In the genomic region with DNA sequence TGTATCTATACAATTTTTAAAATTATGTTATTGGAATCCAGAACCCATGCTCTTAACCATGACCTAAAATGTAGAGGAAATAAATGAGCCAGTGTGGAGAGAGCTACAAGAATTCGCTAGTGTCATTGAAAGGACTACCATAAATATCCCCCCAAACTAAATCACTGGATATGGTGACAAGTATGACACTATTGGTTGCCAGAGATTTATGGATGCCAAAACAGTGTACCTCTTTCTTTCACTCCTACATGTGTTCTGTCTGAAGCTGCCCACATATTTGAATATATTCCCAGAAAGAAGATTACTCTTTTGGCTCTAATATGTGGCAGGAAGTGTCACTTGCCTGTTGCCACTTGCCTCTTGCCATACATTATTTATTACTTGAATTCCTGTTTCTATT, we compare ENCODE assay signal across 22 cellular contexts.
DNase-seq lines count a peak whose midpoint lies in the region; ATAC-seq, FAIRE-seq and TF ChIP-seq lines count a peak whose summit lies in the region.
"Had no signal": no experiment of that assay in that cellular context is flagged by ENCODE, and none has a peak within 500 bp of the region (broad histone marks: within the 10 kb centered on the region; RNA-seq: fewer than 3 reads in every experiment).

No MANE protein-coding gene starts in this region.

- no peak for TF ChIP-seq CTCF in foreskin keratinocyte (conservative IDR thresholded peaks at IDR 0.05)
- no peak for TF ChIP-seq CTCF in adrenal gland (IDR thresholded peaks at IDR 0.05)

- DNase-seq in DMS 273 (lab: John Stamatoyannopoulos, UW; ENCODE audit: unreplicated experiment) (peak; percentile 10), DMS 273 treated with DMSO at 0.1 percent for 48 hours (lab: John Stamatoyannopoulos, UW) (no peak), NCI-H446 treated with DMSO at 0.1 percent for 48 hours (lab: John Stamatoyannopoulos, UW) (peak; percentile 30), foreskin keratinocyte (peak; percentile 18 to 43), middle frontal gyrus (ENCODE audit: extremely low spot score, low spot score) (peak; percentile 44), NCI-H146 (lab: John Stamatoyannopoulos, UW) (no peak), GM12892 (ENCODE audit: insufficient read length) (no peak), adrenal gland (no peak)
- DNase-seq: BE2C; CD4-positive, alpha-beta T cell; CD8-positive, alpha-beta memory T cell; DMS153; DND-41; GM23248; H9 had no signal

- no peaks in the 10 kb centered on the region for H3K9me3 ChIP-seq in adrenal gland (replicated peaks in 1 of 3)
- H3K9me3 ChIP-seq: BE2C; BLaER1 treated with 17β-estradiol and CSF1 and Interleukin-3, amounts not matched to agents 10 nM and 100 nM had no signal

- no peak overlapping the region for H3K4me3 ChIP-seq in adrenal gland
- H3K4me3 ChIP-seq: BLaER1 treated with 17β-estradiol and CSF1 and Interleukin-3, amounts not matched to agents 10 nM and 100 nM; GM23248 had no signal

- TF ChIP-seq POLR2A in GM12892 (IDR thresholded peaks at IDR 0.05; ENCODE audit: low read depth, low read length) (no peak), adrenal gland (IDR thresholded peaks at IDR 0.05) (no peak)

- H3K27ac ChIP-seq in foreskin keratinocyte = no peak overlapping the region
- H3K27ac ChIP-seq in adrenal gland = no peak overlapping the region
- H3K27ac ChIP-seq: 22Rv1; BLaER1 treated with 17β-estradiol and CSF1 and Interleukin-3, amounts not matched to agents 10 nM and 100 nM; GM23248 had no signal

- H3K36me3 ChIP-seq in adrenal gland (replicated peaks in 1 of 2) = no peaks in the 10 kb centered on the region
- H3K36me3 ChIP-seq: BE2C; BLaER1 treated with 17β-estradiol and CSF1 and Interleukin-3, amounts not matched to agents 10 nM and 100 nM had no signal

- H3K4me1 ChIP-seq in foreskin keratinocyte (no peaks in the 10 kb centered on the region), adrenal gland (replicated peaks in 1 of 2) (no peaks in the 10 kb centered on the region)
- H3K4me1 ChIP-seq: BE2C; BLaER1 treated with 17β-estradiol and CSF1 and Interleukin-3, amounts not matched to agents 10 nM and 100 nM had no signal

- FAIRE-seq in GM12892 (lab: Jason Lieb, UNC) = no peak
- FAIRE-seq: A204.1, D721Med, G401.6, GM18507 had no signal

- H3K27me3 ChIP-seq in foreskin keratinocyte (no peaks in the 10 kb centered on the region), adrenal gland (no peaks in the 10 kb centered on the region)
- H3K27me3 ChIP-seq: BE2C; BLaER1 treated with 17β-estradiol and CSF1 and Interleukin-3, amounts not matched to agents 10 nM and 100 nM had no signal

- no peak for ATAC-seq in foreskin keratinocyte
- ATAC-seq: HCT116 had no signal

- intact Hi-C loops in adrenal gland (cut with DNase I) = no loop called here

- WGBS in adrenal gland, 4 donors = 26 to 61% (median 49%) methylated on average over 1 of the region's 1 CpG

Comparison
In these comparisons a context has a peak if more than half of its experiments do, and no peak if none do; other contexts are left out.
1. DNase-seq: peak in DMS 273 (single experiment), NCI-H446 treated with DMSO at 0.1 percent for 48 hours (single experiment), foreskin keratinocyte (2 of 2) and middle frontal gyrus (single experiment); none in DMS 273 treated with DMSO at 0.1 percent for 48 hours (single experiment), NCI-H146 (single experiment), GM12892 (single experiment) and adrenal gland (0 of 7).